Comparison of ENCODE assay signal across 8 cellular contexts in genomic region chr2:44342854-44343253, GRCh38. TPM values are rescaled to one million over a fixed set of nuclear protein-coding genes. Genes with fewer than 3 reads are reported as not detected.
DNase-seq lines count a peak whose midpoint lies in the region; ATAC-seq and TF ChIP-seq lines count a peak whose summit lies in the region.

No MANE protein-coding gene starts in this region.

- peak; percentile 44 for TF ChIP-seq CTCF in CD4-positive, alpha-beta T cell (IDR thresholded peaks at IDR 0.05)
- TF ChIP-seq CTCF in GM13976 (IDR thresholded peaks at IDR 0.05; ENCODE audit: borderline replicate concordance, control extremely low read depth, extremely low read depth, insufficient read depth, missing control alignments) = peak; percentile 32

- POLR2A ChIA-PET in CD4-positive, alpha-beta T cell (lab: Charles Lee) = interaction anchor here (0.6 to 2.0 kb wide), 4 partner anchors 19 to 461 kb away, joined by 3 to 8 read pairs (median 5); partner anchors contain the start of genes CAMKMT and PREPL

- H3K9me3 ChIP-seq in CD4-positive, alpha-beta T cell (ENCODE audit: control insufficient read depth, low read length) = no peaks in the 10 kb centered on the region

- DNase-seq in CD4-positive, alpha-beta T cell = peak in 2 of 10 experiments; percentile 11 to 19
- DNase-seq in GM13976 (ENCODE audit: low spot score) (no peak), SK-MEL-5 (ENCODE audit: low read depth, low spot score) (peak; percentile 49), iris pigment epithelial cell (ENCODE audit: low read depth) (peak; percentile 21)

- no peaks in the 10 kb centered on the region for H3K9me3 Mint-ChIP-seq in CD4-positive, alpha-beta T cell

- no peak overlapping the region for H3K27ac Mint-ChIP-seq in CD4-positive, alpha-beta T cell

- H3K36me3 Mint-ChIP-seq in CD4-positive, alpha-beta T cell (ENCODE audit: low read depth) = peaks cover 72% of the 10 kb centered on the region

- no peak overlapping the region for H3K4me3 Mint-ChIP-seq in CD4-positive, alpha-beta T cell

- no peak overlapping the region for H3K27ac ChIP-seq in CD4-positive, alpha-beta T cell (ENCODE audit: low read depth, low read length)

- in situ Hi-C loops in GM13976 (cut with MboI; ENCODE audit: low sequenced_read_pairs, unreplicated experiment) (no loop called here), SK-MEL-5 (cut with HindIII; ENCODE audit: low pct_unique_long_range_greater_than_20kb, low sequenced_read_pairs) (no loop called here)

- H3K27me3 Mint-ChIP-seq in CD4-positive, alpha-beta T cell = no peaks in the 10 kb centered on the region

- CTCF ChIA-PET in CD4-positive, alpha-beta T cell (lab: Charles Lee) = interaction anchor here (0.6 to 2.3 kb wide), 5 partner anchors 256 to 304 kb away, joined by 3 to 7 read pairs (median 4); no protein-coding TSS in a partner anchor

- ATAC-seq in CD4-positive, alpha-beta T cell (ENCODE audit: poor library complexity) = peak; percentile 68
- ATAC-seq in HG02798 (IDR thresholded peaks at IDR 0.05; ENCODE audit: poor library complexity, unreplicated experiment) = no peak
- ATAC-seq in GM18909 (IDR thresholded peaks at IDR 0.05; ENCODE audit: poor library complexity, unreplicated experiment) = no peak
- ATAC-seq in GM18861 (IDR thresholded peaks at IDR 0.05; ENCODE audit: unreplicated experiment) = no peak
- ATAC-seq in HG03469 (IDR thresholded peaks at IDR 0.05; ENCODE audit: unreplicated experiment) = no peak

- peaks cover 10% of the 10 kb centered on the region for H3K4me1 Mint-ChIP-seq in CD4-positive, alpha-beta T cell (ENCODE audit: low read depth)

- intact Hi-C loops in CD4-positive, alpha-beta T cell (cut with DNase I, micrococcal nuclease) = loop anchor here (1.0 to 5.0 kb wide), 5 partner anchors 98 to 299 kb away; no protein-coding TSS in a partner anchor

- H3K27me3 ChIP-seq in CD4-positive, alpha-beta T cell (ENCODE audit: control insufficient read depth, insufficient read depth, low read length) = no peaks in the 10 kb centered on the region

RNA-seq across cellular contexts. Expression of gene PREPL, which starts 18.4 kb away (rescaled TPM):
- 10 to 100 TPM; 30.0 to 31.4 TPM for total RNA-seq in CD4-positive, alpha-beta T cell
- total RNA-seq in SK-MEL-5 (2014; rRNA removed; shearing (Covaris generic)) = 72.5 and 78.5 TPM in 2 replicates
- 47.6 and 65.6 TPM in 2 replicates for polyA plus RNA-seq in SK-MEL-5 (2015; cell fraction: cytosol; rRNA removed)
- polyA plus RNA-seq in SK-MEL-5 (2015; cell fraction: nucleus; rRNA removed) = 71.4 and 87.7 TPM in 2 replicates

RNA-seq across cellular contexts. Expression of gene CAMKMT, which starts 18.9 kb away (rescaled TPM):
- 10 to 100 TPM; 11.9 to 13.9 TPM for total RNA-seq in CD4-positive, alpha-beta T cell
- total RNA-seq in SK-MEL-5 (2014; rRNA removed; shearing (Covaris generic)) = 6.4 and 10.7 TPM in 2 replicates
- polyA plus RNA-seq in SK-MEL-5 (2015; cell fraction: cytosol; rRNA removed) = 4.1 and 6.7 TPM in 2 replicates
- polyA plus RNA-seq in SK-MEL-5 (2015; cell fraction: nucleus; rRNA removed) = 9.0 and 23.9 TPM in 2 replicates
